ENCODE assay signal across 1 cellular context in the genomic region with DNA sequence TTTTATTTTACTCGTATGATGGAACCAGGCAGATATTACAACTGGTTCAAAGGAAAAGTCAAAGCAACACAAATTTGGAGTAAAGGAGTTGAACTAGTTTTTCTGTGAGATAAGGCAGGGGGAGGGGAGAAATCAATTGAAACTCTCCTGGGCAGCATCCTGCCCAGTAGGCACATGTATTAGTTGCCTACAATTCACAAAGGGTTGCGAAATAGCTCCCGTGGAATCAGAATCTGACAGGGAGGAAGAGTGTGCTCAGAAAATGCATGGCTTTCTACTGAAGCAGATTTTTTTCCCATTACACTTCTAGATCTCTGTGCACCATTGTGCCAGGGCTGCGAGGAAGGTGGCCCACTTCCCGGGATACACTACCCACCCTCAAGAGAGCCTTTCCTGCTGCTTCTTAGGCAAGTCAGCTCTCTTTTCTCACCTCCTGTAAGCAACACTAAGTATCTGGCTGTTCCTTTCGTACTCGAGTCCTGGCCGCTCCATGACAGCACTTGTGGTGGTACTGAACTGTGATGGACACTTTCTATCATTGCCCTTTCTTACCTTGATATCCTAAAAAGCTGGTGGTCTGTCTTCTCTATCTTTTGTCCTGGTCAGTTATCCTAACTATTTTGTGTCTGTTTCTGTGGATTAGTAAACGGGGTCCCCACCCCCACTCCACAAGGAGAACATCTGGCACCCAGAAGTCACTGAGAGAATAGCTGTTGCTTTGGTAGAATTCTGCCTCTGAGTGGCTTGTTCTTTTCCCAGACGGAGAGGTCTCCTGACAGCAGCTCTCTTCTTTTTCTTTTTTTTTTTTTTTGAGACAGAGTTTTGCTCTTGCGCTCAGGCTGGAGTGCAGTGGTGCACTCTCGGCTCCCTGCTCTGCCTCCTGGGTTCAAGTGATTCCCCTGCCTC.
TF ChIP-seq lines count a peak whose summit lies in the region.

No MANE protein-coding gene starts in this region.

TF ChIP-seq in H1, 55 proteins besides CTCF, POLR2A, EP300 and RAD21:
- TF ChIP-seq CTBP2 (IDR thresholded peaks at IDR 0.05; ENCODE audit: borderline replicate concordance, insufficient read depth, insufficient read length, low read length): no peak
- peak; percentile 96 for TF ChIP-seq CEBPB (IDR thresholded peaks at IDR 0.05; ENCODE audit: low read depth, low read length)
